ENCODE assay signal across 10 cellular contexts in the genomic region with DNA sequence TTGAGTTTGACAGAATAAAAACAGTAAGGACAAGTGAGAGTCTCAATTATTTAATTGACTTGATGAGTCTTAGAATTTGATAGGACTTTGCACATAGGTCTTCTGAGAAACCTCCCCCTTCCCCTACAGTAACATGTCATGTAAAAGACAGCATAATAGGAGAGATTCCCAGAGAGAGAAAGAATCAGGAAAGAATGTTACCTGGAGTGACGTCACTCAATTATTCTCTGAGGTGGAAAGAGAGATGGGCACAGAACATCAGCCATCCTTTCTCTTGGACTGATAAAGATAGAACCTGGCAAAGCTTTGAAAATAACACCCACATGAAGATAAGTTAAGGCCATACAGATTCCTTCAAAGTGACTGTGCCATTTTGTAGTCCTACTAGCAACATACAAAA. TPM values are rescaled to one million over a fixed set of nuclear protein-coding genes. Genes with fewer than 3 reads are reported as not detected.
"Had no signal": no experiment of that assay in that cellular context is flagged by ENCODE, and none has a peak within 500 bp of the region (broad histone marks: within the 10 kb centered on the region; RNA-seq: fewer than 3 reads in every experiment).

No MANE protein-coding gene starts in this region.

- H3K27ac ChIP-seq: GM23248, HL-60 had no signal

- H3K9ac ChIP-seq: GM23248 had no signal

- H3K4me3 ChIP-seq: GM23248, HAP-1 had no signal

- H3K36me3 ChIP-seq: HAP-1 had no signal

- H2AFZ ChIP-seq: GM23248 had no signal

- DNase-seq: GM23248, GOT3, H7, HFFc6, IMR-90, KBM-7 had no signal

- ATAC-seq: HCT116 had no signal

- H3K9me3 ChIP-seq: HAP-1 had no signal

RNA-seq across cellular contexts. Expression of gene FRZB, which starts 19.3 kb away (rescaled TPM):
- total RNA-seq: HT1080 had no signal
